In the genomic region with DNA sequence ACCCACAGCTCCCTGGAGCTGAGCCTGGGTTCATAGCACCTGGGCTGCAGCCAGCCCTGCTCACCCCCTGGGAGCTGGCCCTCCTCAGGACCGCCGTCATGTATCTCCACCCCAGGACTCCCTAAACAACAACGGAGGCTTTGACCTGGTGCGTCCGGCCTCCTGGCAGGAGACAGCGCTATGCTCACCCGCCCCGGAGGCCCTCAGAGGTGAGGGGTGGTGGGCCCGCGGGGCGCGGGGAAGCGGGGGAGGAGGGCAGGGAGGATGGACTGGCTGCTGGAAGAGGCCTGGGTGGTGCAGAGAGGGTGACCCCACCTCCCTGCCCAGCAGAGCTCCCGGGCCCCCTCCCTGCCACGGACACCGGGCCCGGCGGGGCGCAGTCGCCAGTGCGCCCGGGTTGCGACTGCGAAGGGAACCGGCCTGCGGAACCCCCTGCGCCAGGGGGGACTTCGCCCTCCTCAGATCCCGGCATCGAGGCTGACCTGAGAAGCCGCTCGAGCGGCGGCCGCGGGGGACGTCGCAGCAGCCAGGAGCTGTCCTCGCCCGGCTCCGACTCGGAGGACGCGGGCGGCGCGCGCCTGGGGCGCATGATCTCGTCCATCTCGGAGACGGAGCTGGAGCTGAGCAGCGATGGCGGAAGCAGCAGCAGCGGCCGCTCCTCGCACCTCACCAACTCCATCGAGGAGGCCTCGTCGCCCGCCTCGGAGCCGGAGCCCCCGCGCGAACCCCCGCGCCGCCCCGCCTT, we compare ENCODE assay signal across 2 cellular contexts.
A peak's percentile ranks its signal among the peaks of the same experiment; 100 is the strongest.
TF ChIP-seq lines count a peak whose summit lies in the region.

No MANE protein-coding gene starts in this region.

TF ChIP-seq in GM23338, 12 proteins besides CTCF, POLR2A, EP300 and RAD21:
- TF ChIP-seq, protein P1, sequence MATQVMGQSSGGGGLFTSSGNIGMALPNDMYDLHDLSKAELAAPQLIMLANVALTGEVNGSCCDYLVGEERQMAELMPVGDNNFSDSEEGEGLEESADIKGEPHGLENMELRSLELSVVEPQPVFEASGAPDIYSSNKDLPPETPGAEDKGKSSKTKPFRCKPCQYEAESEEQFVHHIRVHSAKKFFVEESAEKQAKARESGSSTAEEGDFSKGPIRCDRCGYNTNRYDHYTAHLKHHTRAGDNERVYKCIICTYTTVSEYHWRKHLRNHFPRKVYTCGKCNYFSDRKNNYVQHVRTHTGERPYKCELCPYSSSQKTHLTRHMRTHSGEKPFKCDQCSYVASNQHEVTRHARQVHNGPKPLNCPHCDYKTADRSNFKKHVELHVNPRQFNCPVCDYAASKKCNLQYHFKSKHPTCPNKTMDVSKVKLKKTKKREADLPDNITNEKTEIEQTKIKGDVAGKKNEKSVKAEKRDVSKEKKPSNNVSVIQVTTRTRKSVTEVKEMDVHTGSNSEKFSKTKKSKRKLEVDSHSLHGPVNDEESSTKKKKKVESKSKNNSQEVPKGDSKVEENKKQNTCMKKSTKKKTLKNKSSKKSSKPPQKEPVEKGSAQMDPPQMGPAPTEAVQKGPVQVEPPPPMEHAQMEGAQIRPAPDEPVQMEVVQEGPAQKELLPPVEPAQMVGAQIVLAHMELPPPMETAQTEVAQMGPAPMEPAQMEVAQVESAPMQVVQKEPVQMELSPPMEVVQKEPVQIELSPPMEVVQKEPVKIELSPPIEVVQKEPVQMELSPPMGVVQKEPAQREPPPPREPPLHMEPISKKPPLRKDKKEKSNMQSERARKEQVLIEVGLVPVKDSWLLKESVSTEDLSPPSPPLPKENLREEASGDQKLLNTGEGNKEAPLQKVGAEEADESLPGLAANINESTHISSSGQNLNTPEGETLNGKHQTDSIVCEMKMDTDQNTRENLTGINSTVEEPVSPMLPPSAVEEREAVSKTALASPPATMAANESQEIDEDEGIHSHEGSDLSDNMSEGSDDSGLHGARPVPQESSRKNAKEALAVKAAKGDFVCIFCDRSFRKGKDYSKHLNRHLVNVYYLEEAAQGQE (IDR thresholded peaks at IDR 0.05; ENCODE audit: unreplicated experiment), result peak; percentile 13
- TF ChIP-seq ZNF331 (CRISPR knock-in tag; IDR thresholded peaks at IDR 0.05; ENCODE audit: low read depth) (no peak), EZH2 (IDR thresholded peaks at IDR 0.05; ENCODE audit: low read depth, unreplicated experiment) (peak; percentile 90)

TF ChIP-seq in endothelial cell of umbilical vein, 7 proteins besides CTCF, POLR2A, EP300 and RAD21:
- peak; percentile 92 for TF ChIP-seq EZH2 (IDR thresholded peaks at IDR 0.05; ENCODE audit: borderline replicate concordance, low read depth, low read length, severe bottlenecking)
- no peak for TF ChIP-seq POLR2AphosphoS5 (IDR thresholded peaks at IDR 0.05; ENCODE audit: insufficient read depth, low read depth, low read length)
- no peak for TF ChIP-seq GATA2 (IDR thresholded peaks at IDR 0.05; ENCODE audit: insufficient read depth, insufficient read length, low read depth, low read length)
- no peak for TF ChIP-seq MYC (IDR thresholded peaks at IDR 0.05; ENCODE audit: low read depth, low read length)
- no peak for TF ChIP-seq JUN (IDR thresholded peaks at IDR 0.05; ENCODE audit: borderline replicate concordance, insufficient read depth, insufficient read length, low read depth)
- no peak for TF ChIP-seq FOS (IDR thresholded peaks at IDR 0.05; ENCODE audit: borderline replicate concordance, insufficient read depth, low read length)
- TF ChIP-seq, protein P2, sequence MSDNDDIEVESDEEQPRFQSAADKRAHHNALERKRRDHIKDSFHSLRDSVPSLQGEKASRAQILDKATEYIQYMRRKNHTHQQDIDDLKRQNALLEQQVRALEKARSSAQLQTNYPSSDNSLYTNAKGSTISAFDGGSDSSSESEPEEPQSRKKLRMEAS (IDR thresholded peaks at IDR 0.05; ENCODE audit: insufficient read depth, insufficient read length), result no peak
